1 cellular context compared by ENCODE assay signal in genomic region chr17:27656620-27657019, GRCh38. TPM values are rescaled to one million over a fixed set of nuclear protein-coding genes. Genes with fewer than 3 reads are reported as not detected.
"Had no signal": no experiment of that assay in that cellular context is flagged by ENCODE, and none has a peak within 500 bp of the region (broad histone marks: within the 10 kb centered on the region; RNA-seq: fewer than 3 reads in every experiment).

No MANE protein-coding gene starts in this region.

RNA-seq across cellular contexts. Expression of gene LGALS9, which starts 25.6 kb away (rescaled TPM):
- polyA plus RNA-seq: neural cell had no signal
